ENCODE assay signal across 8 cellular contexts in genomic region chr18:48022531-48023330, GRCh38.
A peak's percentile ranks its signal among the peaks of the same experiment; 100 is the strongest.
DNase-seq lines count a peak whose midpoint lies in the region; ATAC-seq and TF ChIP-seq lines count a peak whose summit lies in the region.

No MANE protein-coding gene starts in this region.

- no peak overlapping the region for H3K4me3 Mint-ChIP-seq in activated naive CD4-positive, alpha-beta T cell treated with anti-CD3 and anti-CD28 coated beads, Interleukin-2, amount 10 ng/mL, durations not matched to agents 7 days and 5 days
- no peak overlapping the region for H3K4me3 Mint-ChIP-seq in chondrocyte (ENCODE audit: unreplicated experiment)

- no peak overlapping the region for H3K27ac ChIP-seq in Panc1 (ENCODE audit: low read length)
- no peak overlapping the region for H3K27ac ChIP-seq in left lung
- no peak overlapping the region for H3K27ac ChIP-seq in upper lobe of left lung

- TF ChIP-seq POLR2A in upper lobe of left lung (IDR thresholded peaks at IDR 0.05) = no peak

- peak; percentile 60 for TF ChIP-seq CTCF in Panc1 (IDR thresholded peaks at IDR 0.05)
- peak; percentile 84 for TF ChIP-seq CTCF in chondrocyte (IDR thresholded peaks at IDR 0.05)
- TF ChIP-seq CTCF in left lung (IDR thresholded peaks at IDR 0.05) = peak; percentile 41 to 59
- TF ChIP-seq CTCF in upper lobe of left lung (IDR thresholded peaks at IDR 0.05) = peak; percentile 42 to 69 (median 58)

- H3K4me1 Mint-ChIP-seq in activated naive CD4-positive, alpha-beta T cell treated with anti-CD3 and anti-CD28 coated beads, Interleukin-2, amount 10 ng/mL, durations not matched to agents 7 days and 5 days = no peaks in the 10 kb centered on the region
- H3K4me1 Mint-ChIP-seq in chondrocyte (ENCODE audit: low read depth) = peaks cover 27% of the 10 kb centered on the region

- POLR2A ChIA-PET in Panc1 (lab: Charles Lee) = no interaction called here

- no peaks in the 10 kb centered on the region for H3K36me3 ChIP-seq in Panc1 (ENCODE audit: control insufficient read depth, insufficient read depth, low read length)
- no peaks in the 10 kb centered on the region for H3K36me3 ChIP-seq in left lung
- H3K36me3 ChIP-seq in upper lobe of left lung = no peaks in the 10 kb centered on the region

- peak; percentile 66 to 73 for ATAC-seq in activated naive CD4-positive, alpha-beta T cell treated with anti-CD3 and anti-CD28 coated beads, Interleukin-2, amount 50 U/mL, for 72 hours
- ATAC-seq in Panc1 (peak; percentile 85), left lung (peak; percentile 86), upper lobe of left lung (ENCODE audit: low FRiP score in 2 of 2) (peak; percentile 52 to 78), GM19467 (IDR thresholded peaks at IDR 0.05; ENCODE audit: unreplicated experiment) (no peak)

- BruUV-seq in Panc1 (replicated peaks; lab: Mats Ljungman, UMichigan) = no TSS peak

- H3K4me3 ChIP-seq in Panc1 (ENCODE audit: low read depth in 2 of 2, low read length in 2 of 2) (no peak overlapping the region), left lung (no peak overlapping the region), upper lobe of left lung (no peak overlapping the region)

- CTCF ChIA-PET in activated naive CD4-positive, alpha-beta T cell treated with anti-CD3 and anti-CD28 coated beads, Interleukin-2, amount 10 ng/mL, durations not matched to agents 7 days and 5 days (lab: Charles Lee) = interaction anchor here (2.3 kb wide), 1 partner anchor 251 kb away, joined by 12 read pairs; no protein-coding TSS in a partner anchor
- CTCF ChIA-PET in Panc1 (lab: Charles Lee) = no interaction called here

- in situ Hi-C loops in Panc1 (cut with HindIII; ENCODE audit: low pct_unique_long_range_greater_than_20kb, low sequenced_read_pairs) = no loop called here

- no peak overlapping the region for H3K27ac Mint-ChIP-seq in activated naive CD4-positive, alpha-beta T cell treated with anti-CD3 and anti-CD28 coated beads, Interleukin-2, amount 50 U/mL, for 72 hours
- no peak overlapping the region for H3K27ac Mint-ChIP-seq in activated naive CD4-positive, alpha-beta T cell treated with anti-CD3 and anti-CD28 coated beads, Interleukin-2, amount 10 ng/mL, durations not matched to agents 7 days and 5 days
- peak overlapping the region; percentile 46 for H3K27ac Mint-ChIP-seq in chondrocyte (ENCODE audit: unreplicated experiment)

- TF ChIP-seq EP300 in upper lobe of left lung (IDR thresholded peaks at IDR 0.05) = no peak

- peak; percentile 21 to 38 for DNase-seq in activated naive CD4-positive, alpha-beta T cell treated with anti-CD3 and anti-CD28 coated beads, Interleukin-2, amount 50 U/mL, for 72 hours (ENCODE audit: low spot score in 2 of 2)
- DNase-seq in activated naive CD4-positive, alpha-beta T cell treated with anti-CD3 and anti-CD28 coated beads, Interleukin-2, amount 10 ng/mL, durations not matched to agents 7 days and 5 days = no peak
- DNase-seq in M059J (ENCODE audit: low read depth) (peak; percentile 85), Panc1 (ENCODE audit: low read depth, low spot score) (no peak), chondrocyte (ENCODE audit: low spot score) (no peak), left lung (peak in 1 of 2 donors; percentile 34), upper lobe of left lung (peak in 1 of 2 donors; percentile 38)

- peaks cover 45% of the 10 kb centered on the region for H3K27me3 Mint-ChIP-seq in activated naive CD4-positive, alpha-beta T cell treated with anti-CD3 and anti-CD28 coated beads, Interleukin-2, amount 10 ng/mL, durations not matched to agents 7 days and 5 days
- peaks cover 7% of the 10 kb centered on the region for H3K27me3 Mint-ChIP-seq in chondrocyte (ENCODE audit: low read depth)

- WGBS in upper lobe of left lung, 2 donors = 61 to 64% methylated on average over 15 to 16 of the region's 16 CpGs

- intact Hi-C loops in Panc1 (cut with micrococcal nuclease; ENCODE audit: unreplicated experiment) = loop anchor here (2.0 kb wide), 1 partner anchor 250 kb away; no protein-coding TSS in a partner anchor
- intact Hi-C loops in left lung (cut with DNase I) = no loop called here

- H3K9me3 Mint-ChIP-seq in activated naive CD4-positive, alpha-beta T cell treated with anti-CD3 and anti-CD28 coated beads, Interleukin-2, amount 50 U/mL, for 72 hours = no peaks in the 10 kb centered on the region
- H3K9me3 Mint-ChIP-seq in activated naive CD4-positive, alpha-beta T cell treated with anti-CD3 and anti-CD28 coated beads, Interleukin-2, amount 10 ng/mL, durations not matched to agents 7 days and 5 days = no peaks in the 10 kb centered on the region
- H3K9me3 Mint-ChIP-seq in chondrocyte (ENCODE audit: low read depth) = no peaks in the 10 kb centered on the region

- H3K27me3 ChIP-seq in Panc1 (ENCODE audit: control insufficient read depth, insufficient read depth, low read length) (no peaks in the 10 kb centered on the region), left lung (peaks cover 0 to 8% of the 10 kb centered on the region in 2 donors), upper lobe of left lung (no peaks in the 10 kb centered on the region)

- H3K4me1 ChIP-seq in Panc1 (ENCODE audit: control insufficient read depth, insufficient read depth, low read length) (no peaks in the 10 kb centered on the region), left lung (peaks cover 5 to 16% of the 10 kb centered on the region in 2 donors), upper lobe of left lung (peaks cover 3 to 23% (median 10%) of the 10 kb centered on the region in 4 donors)

- no peaks in the 10 kb centered on the region for H3K36me3 Mint-ChIP-seq in activated naive CD4-positive, alpha-beta T cell treated with anti-CD3 and anti-CD28 coated beads, Interleukin-2, amount 50 U/mL, for 72 hours
- no peaks in the 10 kb centered on the region for H3K36me3 Mint-ChIP-seq in activated naive CD4-positive, alpha-beta T cell treated with anti-CD3 and anti-CD28 coated beads, Interleukin-2, amount 10 ng/mL, durations not matched to agents 7 days and 5 days
- no peaks in the 10 kb centered on the region for H3K36me3 Mint-ChIP-seq in chondrocyte (ENCODE audit: low read depth)

- H3K9me3 ChIP-seq in Panc1 (ENCODE audit: control insufficient read depth, insufficient read depth, low read depth, low read length) (no peaks in the 10 kb centered on the region), left lung (no peaks in the 10 kb centered on the region), upper lobe of left lung (no peaks in the 10 kb centered on the region)

Comparison
In these comparisons a context has a peak if more than half of its experiments do, and no peak if none do; other contexts are left out.
1. DNase-seq: peak in activated naive CD4-positive, alpha-beta T cell treated with anti-CD3 and anti-CD28 coated beads, Interleukin-2, amount 50 U/mL, for 72 hours (2 of 2) and M059J (single experiment); none in activated naive CD4-positive, alpha-beta T cell treated with anti-CD3 and anti-CD28 coated beads, Interleukin-2, amount 10 ng/mL, durations not matched to agents 7 days and 5 days (single experiment), Panc1 (single experiment) and chondrocyte (single experiment).
2. Peak in every context shown above with its lines, with median percentiles within 50 percentile points of each other: CTCF ChIP-seq.